ENCODE assay signal across 15 cellular contexts in genomic region chr5:173602423-173602822, GRCh38. TPM values are rescaled to one million over a fixed set of nuclear protein-coding genes. Genes with fewer than 3 reads are reported as not detected.
A peak's percentile ranks its signal among the peaks of the same experiment; 100 is the strongest.
DNase-seq lines count a peak whose midpoint lies in the region; ATAC-seq and TF ChIP-seq lines count a peak whose summit lies in the region.
"Had no signal": no experiment of that assay in that cellular context is flagged by ENCODE, and none has a peak within 500 bp of the region (broad histone marks: within the 10 kb centered on the region; RNA-seq: fewer than 3 reads in every experiment).

No MANE protein-coding gene starts in this region.

- peaks cover 12% of the 10 kb centered on the region for H3K36me3 ChIP-seq in mesendoderm (ENCODE audit: control insufficient read depth, insufficient read depth, low read length)

- no peak overlapping the region for H4K8ac ChIP-seq in mesendoderm (ENCODE audit: low read depth, low read length)

- no peaks in the 10 kb centered on the region for H3K4me1 ChIP-seq in mesendoderm (ENCODE audit: control insufficient read depth, low read depth, low read length)

- H3K79me1 ChIP-seq in mesendoderm (ENCODE audit: low read length), result peaks cover 3% of the 10 kb centered on the region

- no CpG with 5 or more reads among the region's 6 CpGs for WGBS in mesendoderm (ENCODE audit: extremely low coverage, insufficient coverage, low lambda C conversion rate)

- no peaks in the 10 kb centered on the region for H3K27me3 ChIP-seq in mesendoderm (ENCODE audit: insufficient read depth, low read length, poor library complexity)

- no peak overlapping the region for H2BK5ac ChIP-seq in mesendoderm (ENCODE audit: low read length)

- no peak overlapping the region for H4K5ac ChIP-seq in mesendoderm (ENCODE audit: low read length)

- no peak overlapping the region for H3K9ac ChIP-seq in mesendoderm (ENCODE audit: low read length)

- no peak overlapping the region for H3K56ac ChIP-seq in mesendoderm (ENCODE audit: low read length)

- DNase-seq in AML-193 (lab: John Stamatoyannopoulos, UW) (peak; percentile 30 to 31), MV-4-11 (lab: John Stamatoyannopoulos, UW) (peak; percentile 25), erythroblast (lab: John Stamatoyannopoulos, UW) (peak; percentile 69 to 86), mesendoderm (peak; percentile 27), DMS153 (lab: John Stamatoyannopoulos, UW) (no peak), RPMI8226 (no peak)
- DNase-seq: CD8-positive, alpha-beta memory T cell; cerebellar nuclear complex; NCI-H2171 treated with DMSO at 0.1 percent for 48 hours; stimulated activated CD8-positive, alpha-beta memory T cell treated with anti-CD3 and anti-CD28 coated beads, Interleukin-4, amount 100 ng/mL, for 48 hours had no signal

- H2BK15ac ChIP-seq in mesendoderm (replicated peaks; ENCODE audit: low read depth), result no peak overlapping the region

- H3K4me3 ChIP-seq in mesendoderm (ENCODE audit: low read length), result no peak overlapping the region

- H3K4ac ChIP-seq in mesendoderm (ENCODE audit: low read depth, low read length), result no peak overlapping the region

- no peak overlapping the region for H3K27ac ChIP-seq in mesendoderm (ENCODE audit: low read depth, low read length)
- H3K27ac ChIP-seq: RWPE1 had no signal

- H3K23ac ChIP-seq in mesendoderm (ENCODE audit: low read length), result no peak overlapping the region

- TF ChIP-seq POLR2A in erythroblast (IDR thresholded peaks at IDR 0.05; ENCODE audit: low read length), result no peak

- ATAC-seq in HG03039 (IDR thresholded peaks at IDR 0.05; ENCODE audit: unreplicated experiment) (no peak), HG02588 (IDR thresholded peaks at IDR 0.05; ENCODE audit: unreplicated experiment) (no peak)
- ATAC-seq: activated CD4-positive, CD25-positive, alpha-beta regulatory T cell treated with anti-CD3 and anti-CD28 coated beads, Interleukin-2, amount 50 U/mL, for 24 hours; activated T-helper 17 cell treated with anti-CD3 and anti-CD28 coated beads, Interleukin-2, amount 50 U/mL, for 72 hours had no signal

- H3K4me2 ChIP-seq in mesendoderm (ENCODE audit: low read length), result no peak overlapping the region

- no peak overlapping the region for H2AK5ac ChIP-seq in mesendoderm (ENCODE audit: low read length)

- H3K79me2 ChIP-seq in mesendoderm (ENCODE audit: control insufficient read depth, insufficient read depth, low read length), result no peaks in the 10 kb centered on the region

- no peak overlapping the region for H2BK120ac ChIP-seq in mesendoderm (ENCODE audit: low read depth, low read length)

- no peak overlapping the region for H3K18ac ChIP-seq in mesendoderm (ENCODE audit: low read length)

RNA-seq across cellular contexts. Expression of gene BOD1, which starts 14.0 kb away (rescaled TPM):
- 94.2 TPM for polyA plus RNA-seq in mesendoderm (2013, experiment 1 of 2)
- polyA plus RNA-seq in mesendoderm (2013, experiment 2 of 2), result 94.9 TPM

Comparison
In these comparisons a context has a peak if more than half of its experiments do, and no peak if none do; other contexts are left out.
1. DNase-seq: peak in AML-193 (2 of 2), MV-4-11 (single experiment), erythroblast (2 of 2) and mesendoderm (single experiment); none in DMS153 (single experiment) and RPMI8226 (single experiment).